Comparison of ENCODE assay signal across 19 cellular contexts in the genomic region with DNA sequence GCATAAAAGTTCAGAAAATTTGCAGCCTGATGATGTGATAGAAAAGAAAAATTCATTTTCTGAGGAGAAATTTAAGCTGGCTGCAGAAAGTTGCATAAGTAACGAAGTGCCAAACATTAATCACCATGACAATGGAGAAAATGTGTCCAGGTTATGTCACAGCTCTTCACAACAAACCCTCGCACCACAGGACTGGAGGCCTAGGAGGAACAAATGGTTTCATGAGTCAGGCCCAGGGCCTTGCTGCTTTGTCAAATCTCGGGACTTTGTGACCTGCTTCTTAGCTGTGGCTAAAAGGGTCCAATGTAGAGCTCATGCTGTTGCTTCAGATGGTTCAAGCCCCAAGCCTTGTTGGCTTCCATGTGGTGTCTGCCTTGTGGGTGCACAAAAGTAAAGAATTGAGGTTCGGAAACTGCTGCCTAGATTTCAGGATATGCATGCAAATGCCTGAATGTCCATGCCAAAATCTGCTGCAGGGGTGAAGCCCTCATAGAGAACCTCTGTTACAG.
DNase-seq lines count a peak whose midpoint lies in the region; ATAC-seq, FAIRE-seq and TF ChIP-seq lines count a peak whose summit lies in the region.
"Had no signal": no experiment of that assay in that cellular context is flagged by ENCODE, and none has a peak within 500 bp of the region (broad histone marks: within the 10 kb centered on the region; RNA-seq: fewer than 3 reads in every experiment).

No MANE protein-coding gene starts in this region.

- no peak overlapping the region for H2AFZ ChIP-seq in K562 (ENCODE audit: low read depth, low read length)

- FAIRE-seq in A549 (lab: Jason Lieb, UNC), result no peak
- FAIRE-seq in K562 (lab: Jason Lieb, UNC), result no peak
- FAIRE-seq: D721Med, G401.6, GM12892, H54 had no signal

- no peaks in the 10 kb centered on the region for H3K9me1 ChIP-seq in K562 (ENCODE audit: control insufficient read depth, insufficient read depth, low read length)

- ATAC-seq in A549 (no peak), K562 (no peak), natural killer cell (no peak)
- ATAC-seq: CD8-positive, alpha-beta T cell had no signal

- H3K9me3 ChIP-seq in A549 (no peaks in the 10 kb centered on the region), HEK293 (ENCODE audit: control insufficient read depth, insufficient read depth, low read depth, low read length) (peaks cover 9% of the 10 kb centered on the region), K562 (replicated peaks; ENCODE audit: control insufficient read depth, insufficient read depth, low read depth, low read length) (no peaks in the 10 kb centered on the region)

- in situ Hi-C loops in K562 (cut with MboI), result no loop called here

- no peak overlapping the region for H3K27ac Mint-ChIP-seq in natural killer cell
- H3K27ac Mint-ChIP-seq: B cell; CD4-positive, CD25-positive, alpha-beta regulatory T cell; CD8-positive, alpha-beta T cell had no signal

- H3K4me2 ChIP-seq in A549 (no peak overlapping the region), K562 (ENCODE audit: insufficient read depth, low read length) (no peak overlapping the region)
- H3K4me2 ChIP-seq: BLaER1 had no signal

- TF ChIP-seq EP300 in A549 (IDR thresholded peaks at IDR 0.05) (no peak), K562 (IDR thresholded peaks at IDR 0.05; ENCODE audit: low read length) (no peak)

- TF ChIP-seq RAD21 in A549 (conservative IDR thresholded peaks at IDR 0.05 in 1 of 2, IDR thresholded peaks at IDR 0.05 in 1 of 2) (no peak), K562 (CRISPR knock-in tag; conservative IDR thresholded peaks at IDR 0.05 in 1 of 2, IDR thresholded peaks at IDR 0.05 in 1 of 2) (no peak)

- H3K4me1 ChIP-seq in A549 (no peaks in the 10 kb centered on the region), HEK293 (ENCODE audit: control insufficient read depth, insufficient read depth, low read length) (no peaks in the 10 kb centered on the region), K562 (replicated peaks in 1 of 2; ENCODE audit: control insufficient read depth in 2 of 2, insufficient read depth in 2 of 2, low read length in 2 of 2) (no peaks in the 10 kb centered on the region)
- H3K4me1 ChIP-seq: BLaER1, HAP-1 had no signal

- H3K27ac ChIP-seq in A549 (no peak overlapping the region), HEK293 (ENCODE audit: extremely low read depth, low read depth, low read length) (no peak overlapping the region), K562 (ENCODE audit: extremely low read depth, low read depth, low read length) (no peak overlapping the region)
- H3K27ac ChIP-seq: BLaER1, C4-2B had no signal

- no peak overlapping the region for H3K4me3 ChIP-seq in A549
- no peak overlapping the region for H3K4me3 ChIP-seq in HEK293 (ENCODE audit: low read depth, low read length)
- no peak overlapping the region for H3K4me3 ChIP-seq in K562
- H3K4me3 ChIP-seq: BLaER1, HAP-1 had no signal

- no peaks in the 10 kb centered on the region for H4K20me1 ChIP-seq in K562 (replicated peaks; ENCODE audit: control insufficient read depth, insufficient read depth, low read length)
- H4K20me1 ChIP-seq: BLaER1 had no signal

- peaks cover 11 to 20% of the 10 kb centered on the region in 2 donors for H3K9me3 Mint-ChIP-seq in natural killer cell

- H3K27me3 Mint-ChIP-seq in natural killer cell (ENCODE audit: low read depth in 2 of 2), result no peaks in the 10 kb centered on the region
- H3K27me3 Mint-ChIP-seq: B cell; CD4-positive, CD25-positive, alpha-beta regulatory T cell had no signal

- DNase-seq in A549 (ENCODE audit: low read depth in 1 of 2, low spot score in 1 of 2) (no peak), K562 (ENCODE audit: extremely low read depth in 1 of 4, low spot score in 3 of 4) (no peak), natural killer cell (no peak)
- DNase-seq in stimulated activated CD4-positive, alpha-beta T cell treated with anti-CD3 and anti-CD28 coated beads, Interleukin-15, amount 100 ng/mL, for 24 hours, result no peak
- DNase-seq in stimulated activated CD4-positive, alpha-beta T cell treated with anti-CD3 and anti-CD28 coated beads, Interleukin-2, amount 100 ng/mL, for 24 hours, result no peak
- DNase-seq: CD4-positive, CD25-positive, alpha-beta regulatory T cell; CD8-positive, alpha-beta T cell; DMS 273 treated with DMSO at 0.1 percent for 48 hours; DND-41; GOT3 had no signal

- no TSS peak for BruUV-seq in K562 (replicated peaks; lab: Mats Ljungman, UMichigan)

- 2% methylated on average over 4 of the region's 4 CpGs for WGBS in A549 (ENCODE audit: missing lambda C conversion rate)
- 0% methylated on average over 4 of the region's 4 CpGs for WGBS in K562 (ENCODE audit: insufficient coverage, low coverage, missing lambda C conversion rate)

- no peak for TF ChIP-seq CTCF in A549 (IDR thresholded peaks at IDR 0.05)
- no peak for TF ChIP-seq CTCF in HEK293 (tag by site-specific recombination; IDR thresholded peaks at IDR 0.05)
- TF ChIP-seq CTCF in K562 (IDR thresholded peaks at IDR 0.05 in 2 of 3, conservative IDR thresholded peaks at IDR 0.05 in 1 of 3; ENCODE audit: insufficient read depth in 2 of 3, low read depth in 1 of 3, low read length in 3 of 3), result no peak
- no peak for TF ChIP-seq CTCF in natural killer cell (IDR thresholded peaks at IDR 0.05)

- no peaks in the 10 kb centered on the region for H3K4me1 Mint-ChIP-seq in natural killer cell
- H3K4me1 Mint-ChIP-seq: B cell; CD4-positive, CD25-positive, alpha-beta regulatory T cell had no signal

- TF ChIP-seq POLR2A in A549 (IDR thresholded peaks at IDR 0.05; ENCODE audit: low read length) (no peak), K562 (conservative IDR thresholded peaks at IDR 0.05) (no peak)

- POLR2A ChIA-PET in A549 (lab: Yijun Ruan, JAX), result no interaction called here
- POLR2A ChIA-PET in HEK293 (lab: Yijun Ruan, JAX), result no interaction called here
- POLR2A ChIA-PET in K562 (lab: Yijun Ruan, JAX), result no interaction called here

- intact Hi-C loops in K562 (cut with micrococcal nuclease) (no loop called here), natural killer cell (cut with micrococcal nuclease) (no loop called here)

- H3K36me3 ChIP-seq in HEK293 (ENCODE audit: control insufficient read depth in 2 of 2, insufficient read depth in 1 of 2, low read length in 2 of 2) (no peaks in the 10 kb centered on the region), K562 (ENCODE audit: control insufficient read depth, insufficient read depth, low read length) (no peaks in the 10 kb centered on the region)
- H3K36me3 ChIP-seq: BLaER1, HAP-1 had no signal

- H3K79me2 ChIP-seq in K562 (ENCODE audit: control insufficient read depth, insufficient read depth, low read length), result no peaks in the 10 kb centered on the region

- H3K27me3 ChIP-seq in K562 (ENCODE audit: control insufficient read depth in 2 of 2, insufficient read depth in 2 of 2, low read length in 2 of 2), result no peaks in the 10 kb centered on the region

- CTCF ChIA-PET in A549 (lab: Yijun Ruan, JAX), result no interaction called here
- CTCF ChIA-PET in HEK293 (lab: Yijun Ruan, JAX), result no interaction called here
- CTCF ChIA-PET in K562 (lab: Yijun Ruan, JAX; ENCODE audit: low intra/inter-chr PET ratio), result no interaction called here

- no peak overlapping the region for H3K4me3 Mint-ChIP-seq in natural killer cell
- H3K4me3 Mint-ChIP-seq: B cell; CD4-positive, CD25-positive, alpha-beta regulatory T cell; CD8-positive, alpha-beta T cell had no signal

- peaks cover 7% of the 10 kb centered on the region for H3K36me3 Mint-ChIP-seq in natural killer cell
- H3K36me3 Mint-ChIP-seq: CD4-positive, CD25-positive, alpha-beta regulatory T cell; CD8-positive, alpha-beta T cell had no signal

- H3K9ac ChIP-seq in K562 (ENCODE audit: insufficient read depth in 1 of 2, low read depth in 2 of 2, low read length in 2 of 2), result no peak overlapping the region
- H3K9ac ChIP-seq: BLaER1 had no signal

TF ChIP-seq in A549, 52 proteins besides CTCF, POLR2A, EP300 and RAD21:
- TF ChIP-seq ZFP36 (IDR thresholded peaks at IDR 0.05; ENCODE audit: borderline replicate concordance, partially characterized antibody), result peak; percentile 83
- TF ChIP-seq ZNF302 (CRISPR knock-in tag; IDR thresholded peaks at IDR 0.05), result no peak

TF ChIP-seq in HEK293, 187 proteins besides CTCF, POLR2A, EP300 and RAD21:
- TF ChIP-seq SETDB1 (IDR thresholded peaks at IDR 0.05; ENCODE audit: insufficient read length, low read length) (peak; percentile 59), TRIM28 (IDR thresholded peaks at IDR 0.05; ENCODE audit: borderline replicate concordance, low read length) (peak; percentile 93; the same call in 1 of the 2 replicates), ZBTB8A (tag by site-specific recombination; IDR thresholded peaks at IDR 0.05) (no peak), ZNF585B (tag by site-specific recombination; IDR thresholded peaks at IDR 0.05) (peak; percentile 98)
- TF ChIP-seq, protein P1, sequence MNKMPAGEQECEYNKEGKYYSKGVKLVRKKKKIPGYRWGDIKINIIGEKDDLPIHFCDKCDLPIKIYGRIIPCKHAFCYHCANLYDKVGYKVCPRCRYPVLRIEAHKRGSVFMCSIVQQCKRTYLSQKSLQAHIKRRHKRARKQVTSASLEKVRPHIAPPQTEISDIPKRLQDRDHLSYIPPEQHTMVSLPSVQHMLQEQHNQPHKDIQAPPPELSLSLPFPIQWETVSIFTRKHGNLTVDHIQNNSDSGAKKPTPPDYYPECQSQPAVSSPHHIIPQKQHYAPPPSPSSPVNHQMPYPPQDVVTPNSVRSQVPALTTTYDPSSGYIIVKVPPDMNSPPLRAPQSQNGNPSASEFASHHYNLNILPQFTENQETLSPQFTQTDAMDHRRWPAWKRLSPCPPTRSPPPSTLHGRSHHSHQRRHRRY (tag by site-specific recombination; IDR thresholded peaks at IDR 0.05), result no peak

TF ChIP-seq in K562, 482 proteins besides CTCF, POLR2A, EP300 and RAD21:
- TF ChIP-seq BHLHE40 (IDR thresholded peaks at IDR 0.05; ENCODE audit: low read length), result no peak
- no peak for TF ChIP-seq ILF3 (IDR thresholded peaks at IDR 0.05; ENCODE audit: borderline replicate concordance)
- peak; percentile 40 for TF ChIP-seq ZFP36 (IDR thresholded peaks at IDR 0.05; ENCODE audit: low read depth, low read length, partially characterized antibody)
- TF ChIP-seq, protein P2, sequence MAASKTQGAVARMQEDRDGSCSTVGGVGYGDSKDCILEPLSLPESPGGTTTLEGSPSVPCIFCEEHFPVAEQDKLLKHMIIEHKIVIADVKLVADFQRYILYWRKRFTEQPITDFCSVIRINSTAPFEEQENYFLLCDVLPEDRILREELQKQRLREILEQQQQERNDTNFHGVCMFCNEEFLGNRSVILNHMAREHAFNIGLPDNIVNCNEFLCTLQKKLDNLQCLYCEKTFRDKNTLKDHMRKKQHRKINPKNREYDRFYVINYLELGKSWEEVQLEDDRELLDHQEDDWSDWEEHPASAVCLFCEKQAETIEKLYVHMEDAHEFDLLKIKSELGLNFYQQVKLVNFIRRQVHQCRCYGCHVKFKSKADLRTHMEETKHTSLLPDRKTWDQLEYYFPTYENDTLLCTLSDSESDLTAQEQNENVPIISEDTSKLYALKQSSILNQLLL (CRISPR knock-in tag; IDR thresholded peaks at IDR 0.05; ENCODE audit: borderline replicate concordance), result no peak
